Comparison of ENCODE assay signal across 16 cellular contexts in genomic region chr2:55167630-55167967, GRCh38.
DNase-seq lines count a peak whose midpoint lies in the region; ATAC-seq, FAIRE-seq and TF ChIP-seq lines count a peak whose summit lies in the region.
"Had no signal": no experiment of that assay in that cellular context is flagged by ENCODE, and none has a peak within 500 bp of the region (broad histone marks: within the 10 kb centered on the region; RNA-seq: fewer than 3 reads in every experiment).

No MANE protein-coding gene starts in this region.

- H3K27ac Mint-ChIP-seq in natural killer cell treated with Interleukin-12 subunit alpha and Interleukin-12 subunit beta and Interleukin-15 and Interleukin-18, amount 100 ng/mL, for 72 hours, result no peak overlapping the region
- H3K27ac Mint-ChIP-seq in activated CD8-positive, alpha-beta T cell treated with anti-CD3 and anti-CD28 coated beads, Interleukin-2, amount 10 ng/mL, durations not matched to agents 7 days and 5 days, result no peak overlapping the region
- H3K27ac Mint-ChIP-seq: activated T-helper 17 cell treated with anti-CD3 and anti-CD28 coated beads, Interleukin-2, amount 50 U/mL, for 72 hours; endodermal cell had no signal

- CTCF ChIA-PET in K562 (lab: Yijun Ruan, JAX; ENCODE audit: low intra/inter-chr PET ratio), result interaction anchor here (1.1 to 2.9 kb wide), 3 partner anchors 34 to 267 kb away, joined by 3 to 17 read pairs (median 13); no protein-coding TSS in a partner anchor
- CTCF ChIA-PET in activated CD8-positive, alpha-beta T cell treated with anti-CD3 and anti-CD28 coated beads, Interleukin-2, amount 10 ng/mL, durations not matched to agents 7 days and 5 days (lab: Charles Lee), result interaction anchor here (0.7 to 4.8 kb wide), 21 partner anchors 8 to 418 kb away, joined by 3 to 43 read pairs (median 4); partner anchors contain the start of gene RTN4

- peak overlapping the region in 1 of 2 experiments; percentile 51 for H2BK12ac ChIP-seq in mesenchymal stem cell (ENCODE audit: low read length in 2 of 2)

- H3K23ac ChIP-seq in mesenchymal stem cell (ENCODE audit: low read length in 2 of 2), result no peak overlapping the region

- H3K4me3 ChIP-seq in BLaER1 treated with 17β-estradiol and CSF1 and Interleukin-3, amounts not matched to agents 10 nM and 100 nM, result no peak overlapping the region
- H3K4me3 ChIP-seq in K562 (no peak overlapping the region), mesenchymal stem cell (ENCODE audit: insufficient read depth in 1 of 2, low read depth in 1 of 2, low read length in 2 of 2) (peak overlapping the region in 1 of 2 experiments; percentile 22), subcutaneous abdominal adipose tissue (ENCODE audit: low read depth in 1 of 5, low read length in 5 of 5) (no peak overlapping the region)

- H3K9me3 ChIP-seq in BLaER1 treated with 17β-estradiol and CSF1 and Interleukin-3, amounts not matched to agents 10 nM and 100 nM (replicated peaks in 1 of 11), result no peaks in the 10 kb centered on the region
- H3K9me3 ChIP-seq in K562 (replicated peaks; ENCODE audit: control insufficient read depth, insufficient read depth, low read depth, low read length) (no peaks in the 10 kb centered on the region), mesenchymal stem cell (ENCODE audit: control insufficient read depth, low read length) (no peaks in the 10 kb centered on the region), subcutaneous abdominal adipose tissue (ENCODE audit: control insufficient read depth in 5 of 5, low read length in 5 of 5) (no peaks in the 10 kb centered on the region)

- no peak overlapping the region for H2BK120ac ChIP-seq in mesenchymal stem cell (ENCODE audit: low read depth, low read length)

- H3K36me3 ChIP-seq in BLaER1 treated with 17β-estradiol and CSF1 and Interleukin-3, amounts not matched to agents 10 nM and 100 nM, result no peaks in the 10 kb centered on the region
- no peaks in the 10 kb centered on the region for H3K36me3 ChIP-seq in K562 (ENCODE audit: control insufficient read depth, insufficient read depth, low read length)
- H3K36me3 ChIP-seq in mesenchymal stem cell (ENCODE audit: control insufficient read depth in 1 of 2, insufficient read depth in 2 of 2, low read depth in 1 of 2, low read length in 2 of 2), result no peaks in the 10 kb centered on the region
- no peaks in the 10 kb centered on the region for H3K36me3 ChIP-seq in subcutaneous abdominal adipose tissue (ENCODE audit: control insufficient read depth in 5 of 5, insufficient read depth in 5 of 5, low read length in 5 of 5)
- H3K36me3 ChIP-seq: brain microvascular endothelial cell had no signal

- H3K79me1 ChIP-seq in mesenchymal stem cell (replicated peaks; ENCODE audit: low read length, poor library complexity, severe bottlenecking), result peaks cover 17% of the 10 kb centered on the region

- TF ChIP-seq RAD21 in K562 (CRISPR knock-in tag; conservative IDR thresholded peaks at IDR 0.05 in 1 of 2, IDR thresholded peaks at IDR 0.05 in 1 of 2), result no peak

- BruUV-seq in K562 (replicated peaks; lab: Mats Ljungman, UMichigan), result no TSS peak

- FAIRE-seq in K562 (lab: Jason Lieb, UNC), result no peak

- H3K27me3 Mint-ChIP-seq in natural killer cell treated with Interleukin-12 subunit alpha and Interleukin-12 subunit beta and Interleukin-15 and Interleukin-18, amount 100 ng/mL, for 72 hours, result no peaks in the 10 kb centered on the region
- no peaks in the 10 kb centered on the region for H3K27me3 Mint-ChIP-seq in activated CD8-positive, alpha-beta T cell treated with anti-CD3 and anti-CD28 coated beads, Interleukin-2, amount 10 ng/mL, durations not matched to agents 7 days and 5 days (ENCODE audit: low read depth)
- H3K27me3 Mint-ChIP-seq: activated T-helper 17 cell treated with anti-CD3 and anti-CD28 coated beads, Interleukin-2, amount 50 U/mL, for 72 hours had no signal

- no peaks in the 10 kb centered on the region for H3K36me3 Mint-ChIP-seq in natural killer cell treated with Interleukin-12 subunit alpha and Interleukin-12 subunit beta and Interleukin-15 and Interleukin-18, amount 100 ng/mL, for 72 hours
- H3K36me3 Mint-ChIP-seq in activated CD8-positive, alpha-beta T cell treated with anti-CD3 and anti-CD28 coated beads, Interleukin-2, amount 10 ng/mL, durations not matched to agents 7 days and 5 days (ENCODE audit: low read depth), result no peaks in the 10 kb centered on the region

- no peak for TF ChIP-seq CTCF in K562 (IDR thresholded peaks at IDR 0.05 in 2 of 3, conservative IDR thresholded peaks at IDR 0.05 in 1 of 3; ENCODE audit: insufficient read depth in 2 of 3, low read depth in 1 of 3, low read length in 3 of 3)

- ATAC-seq in K562, result no peak
- no peak for ATAC-seq in natural killer cell treated with Interleukin-12 subunit alpha and Interleukin-12 subunit beta and Interleukin-15 and Interleukin-18, amount 100 ng/mL, for 72 hours
- ATAC-seq in activated CD8-positive, alpha-beta T cell treated with anti-CD3 and anti-CD28 coated beads, Interleukin-2, amount 10 ng/mL, durations not matched to agents 7 days and 5 days, result no peak
- ATAC-seq: activated T-helper 17 cell treated with anti-CD3 and anti-CD28 coated beads, Interleukin-2, amount 50 U/mL, for 72 hours had no signal

- no peaks in the 10 kb centered on the region for H3K9me3 Mint-ChIP-seq in natural killer cell treated with Interleukin-12 subunit alpha and Interleukin-12 subunit beta and Interleukin-15 and Interleukin-18, amount 100 ng/mL, for 72 hours
- no peaks in the 10 kb centered on the region for H3K9me3 Mint-ChIP-seq in activated CD8-positive, alpha-beta T cell treated with anti-CD3 and anti-CD28 coated beads, Interleukin-2, amount 10 ng/mL, durations not matched to agents 7 days and 5 days (ENCODE audit: insufficient read depth)
- H3K9me3 Mint-ChIP-seq: activated T-helper 17 cell treated with anti-CD3 and anti-CD28 coated beads, Interleukin-2, amount 50 U/mL, for 72 hours; endodermal cell had no signal

- H4K8ac ChIP-seq in mesenchymal stem cell (ENCODE audit: low read length), result no peak overlapping the region

- H3K4me2 ChIP-seq in BLaER1 treated with 17β-estradiol and CSF1 and Interleukin-3, amounts not matched to agents 10 nM and 100 nM, result peak overlapping the region in 5 of 11 experiments; percentile 3 to 55 (median 39); a peak in 5 of 22 replicates
- H3K4me2 ChIP-seq in K562 (ENCODE audit: insufficient read depth, low read length), result peak overlapping the region; percentile 43; the same call in 1 of the 2 replicates
- H3K4me2 ChIP-seq in mesenchymal stem cell (ENCODE audit: low read length, poor library complexity, severe bottlenecking), result no peak overlapping the region

- H3K27ac ChIP-seq in BLaER1 treated with 17β-estradiol and CSF1 and Interleukin-3, amounts not matched to agents 10 nM and 100 nM, result peak overlapping the region in 6 of 11 experiments; percentile 1 to 39 (median 6); a peak in 7 of 22 replicates
- H3K27ac ChIP-seq in K562 (ENCODE audit: extremely low read depth, low read depth, low read length) (no peak overlapping the region), mesenchymal stem cell (ENCODE audit: low read length, poor library complexity, severe bottlenecking) (no peak overlapping the region), subcutaneous abdominal adipose tissue (ENCODE audit: low read depth, low read length) (peak overlapping the region; percentile 80)

- no peak overlapping the region for H3K18ac ChIP-seq in mesenchymal stem cell (ENCODE audit: low read depth in 1 of 2, low read length in 2 of 2)

- H3K4ac ChIP-seq in mesenchymal stem cell (ENCODE audit: low read depth in 1 of 2, low read length in 2 of 2), result peak overlapping the region; percentile 9 to 29

- H2AFZ ChIP-seq in K562 (ENCODE audit: low read depth, low read length) (0 out of 2 replicates have a peak overlapping the region, but pooled peaks have one; percentile 30), mesenchymal stem cell (ENCODE audit: low read depth, low read length) (no peak overlapping the region)

- no peak for TF ChIP-seq POLR2A in K562 (conservative IDR thresholded peaks at IDR 0.05)

- no peaks in the 10 kb centered on the region for H4K20me1 ChIP-seq in BLaER1 treated with 17β-estradiol and CSF1 and Interleukin-3, amounts not matched to agents 10 nM and 100 nM
- H4K20me1 ChIP-seq in K562 (replicated peaks; ENCODE audit: control insufficient read depth, insufficient read depth, low read length), result no peaks in the 10 kb centered on the region

- POLR2A ChIA-PET in K562 (lab: Yijun Ruan, JAX), result interaction anchor here (0.6 to 2.9 kb wide), 16 partner anchors 9 to 352 kb away, joined by 3 to 19 read pairs (median 4); partner anchors contain the start of genes CFAP36 and RTN4
- POLR2A ChIA-PET in activated CD8-positive, alpha-beta T cell treated with anti-CD3 and anti-CD28 coated beads, Interleukin-2, amount 10 ng/mL, durations not matched to agents 7 days and 5 days (lab: Charles Lee), result no interaction called here

- no peak overlapping the region for H3K14ac ChIP-seq in mesenchymal stem cell (ENCODE audit: low read length in 2 of 2)

- 26% methylated on average over 2 of the region's 2 CpGs for WGBS in K562 (ENCODE audit: insufficient coverage, low coverage, missing lambda C conversion rate)
- WGBS in mesenchymal stem cell, result 85% methylated on average over 2 of the region's 2 CpGs

- intact Hi-C loops in K562 (cut with micrococcal nuclease), result loop anchor here (1.0 to 5.0 kb wide), 4 partner anchors 27 to 200 kb away; partner anchors contain the start of gene RTN4

- H4K91ac ChIP-seq in mesenchymal stem cell (ENCODE audit: low read length), result no peak overlapping the region

- no peaks in the 10 kb centered on the region for H3K79me2 ChIP-seq in K562 (ENCODE audit: control insufficient read depth, insufficient read depth, low read length)

- H2AK5ac ChIP-seq in mesenchymal stem cell (ENCODE audit: low read length, severe bottlenecking), result peak overlapping the region; percentile 13

- H3K9me1 ChIP-seq in K562 (ENCODE audit: control insufficient read depth, insufficient read depth, low read length), result no peaks in the 10 kb centered on the region

- H3K4me1 Mint-ChIP-seq in natural killer cell treated with Interleukin-12 subunit alpha and Interleukin-12 subunit beta and Interleukin-15 and Interleukin-18, amount 100 ng/mL, for 72 hours (ENCODE audit: low read depth in 2 of 2), result no peaks in the 10 kb centered on the region
- H3K4me1 Mint-ChIP-seq in activated CD8-positive, alpha-beta T cell treated with anti-CD3 and anti-CD28 coated beads, Interleukin-2, amount 10 ng/mL, durations not matched to agents 7 days and 5 days (ENCODE audit: low read depth), result no peaks in the 10 kb centered on the region
- H3K4me1 Mint-ChIP-seq: activated T-helper 17 cell treated with anti-CD3 and anti-CD28 coated beads, Interleukin-2, amount 50 U/mL, for 72 hours had no signal

- in situ Hi-C loops in K562 (cut with MboI), result loop anchor here (10.0 kb wide), 1 partner anchor 263 kb away; no protein-coding TSS in a partner anchor

- peak overlapping the region in 2 of 11 experiments; percentile 15 to 20; a peak in 2 of 22 replicates for H3K9ac ChIP-seq in BLaER1 treated with 17β-estradiol and CSF1 and Interleukin-3, amounts not matched to agents 10 nM and 100 nM
- H3K9ac ChIP-seq in K562 (ENCODE audit: insufficient read depth in 1 of 2, low read depth in 2 of 2, low read length in 2 of 2) (no peak overlapping the region; a peak in 1 of 4 replicates), mesenchymal stem cell (ENCODE audit: low read length) (peak overlapping the region; percentile 73), subcutaneous abdominal adipose tissue (ENCODE audit: low read length in 5 of 5) (peak overlapping the region in 1 of 5 donors; percentile 52)

- no peak overlapping the region for H2BK15ac ChIP-seq in mesenchymal stem cell (ENCODE audit: low read depth, poor library complexity, severe bottlenecking)

- H3K4me1 ChIP-seq in BLaER1 treated with 17β-estradiol and CSF1 and Interleukin-3, amounts not matched to agents 10 nM and 100 nM, result peaks cover 17 to 57% (median 27%) of the 10 kb centered on the region in 10 experiments
- H3K4me1 ChIP-seq in K562 (replicated peaks in 1 of 2; ENCODE audit: control insufficient read depth in 2 of 2, insufficient read depth in 2 of 2, low read length in 2 of 2), result peaks cover 4 to 20% of the 10 kb centered on the region in 2 experiments; a peak in 3 of 5 replicates
- peaks cover 17% of the 10 kb centered on the region for H3K4me1 ChIP-seq in mesenchymal stem cell (ENCODE audit: control insufficient read depth, insufficient read depth, low read depth, low read length)
- peaks cover 3 to 35% (median 28%) of the 10 kb centered on the region in 5 donors for H3K4me1 ChIP-seq in subcutaneous abdominal adipose tissue (ENCODE audit: control insufficient read depth in 5 of 5, insufficient read depth in 5 of 5, low read length in 5 of 5)

- no peak for TF ChIP-seq EP300 in K562 (IDR thresholded peaks at IDR 0.05; ENCODE audit: low read length)

- H3K4me3 Mint-ChIP-seq in natural killer cell treated with Interleukin-12 subunit alpha and Interleukin-12 subunit beta and Interleukin-15 and Interleukin-18, amount 100 ng/mL, for 72 hours, result no peak overlapping the region
- H3K4me3 Mint-ChIP-seq in activated CD8-positive, alpha-beta T cell treated with anti-CD3 and anti-CD28 coated beads, Interleukin-2, amount 10 ng/mL, durations not matched to agents 7 days and 5 days, result no peak overlapping the region
- H3K4me3 Mint-ChIP-seq: activated T-helper 17 cell treated with anti-CD3 and anti-CD28 coated beads, Interleukin-2, amount 50 U/mL, for 72 hours; endodermal cell had no signal

- no peak overlapping the region for H2BK5ac ChIP-seq in mesenchymal stem cell (ENCODE audit: low read depth, low read length, poor library complexity, severe bottlenecking)

- H3K27me3 ChIP-seq in BLaER1 treated with 17β-estradiol and CSF1 and Interleukin-3, amounts not matched to agents 10 nM and 100 nM, result no peaks in the 10 kb centered on the region
- H3K27me3 ChIP-seq in K562 (ENCODE audit: control insufficient read depth in 2 of 2, insufficient read depth in 2 of 2, low read length in 2 of 2), result no peaks in the 10 kb centered on the region
- H3K27me3 ChIP-seq in mesenchymal stem cell (ENCODE audit: control insufficient read depth in 1 of 2, insufficient read depth in 1 of 2, low read length in 2 of 2), result no peaks in the 10 kb centered on the region
- H3K27me3 ChIP-seq in subcutaneous abdominal adipose tissue (ENCODE audit: control insufficient read depth in 5 of 5, insufficient read depth in 4 of 5, low read length in 5 of 5), result no peaks in the 10 kb centered on the region
- H3K27me3 ChIP-seq: brain microvascular endothelial cell had no signal

- DNase-seq in K562 (ENCODE audit: extremely low read depth in 1 of 4, low spot score in 3 of 4) (no peak), mesenchymal stem cell (no peak), NCI-H748 treated with DMSO at 0.1 percent for 48 hours (lab: John Stamatoyannopoulos, UW) (no peak)
- no peak for DNase-seq in natural killer cell treated with Interleukin-12 subunit alpha and Interleukin-12 subunit beta and Interleukin-15 and Interleukin-18, amount 100 ng/mL, for 72 hours (ENCODE audit: low spot score)
- DNase-seq in activated CD8-positive, alpha-beta T cell treated with anti-CD3 and anti-CD28 coated beads, Interleukin-2, amount 10 ng/mL, durations not matched to agents 7 days and 5 days, result no peak
- DNase-seq in activated naive CD4-positive, alpha-beta T cell treated with Interleukin-2 at 50 U/mL for 16 hours, result no peak
- DNase-seq: activated CD4-positive, alpha-beta T cell treated with anti-CD3 and anti-CD28 coated beads, Interleukin-2, amount 50 U/mL, for 1 hour; brain microvascular endothelial cell; endodermal cell; KBM-7; NCI-H226; SIG-M5; stimulated activated CD4-positive, alpha-beta T cell treated with anti-CD3 and anti-CD28 coated beads, Interleukin-4, amount 100 ng/mL, for 4 hours had no signal

Comparison
In these comparisons a context has a peak if more than half of its experiments do, and no peak if none do; other contexts are left out.
1. H3K27ac ChIP-seq: peak in BLaER1 treated with 17β-estradiol and CSF1 and Interleukin-3, amounts not matched to agents 10 nM and 100 nM (6 of 11) and subcutaneous abdominal adipose tissue (single experiment); none in K562 (single experiment) and mesenchymal stem cell (single experiment).